In the genomic region with DNA sequence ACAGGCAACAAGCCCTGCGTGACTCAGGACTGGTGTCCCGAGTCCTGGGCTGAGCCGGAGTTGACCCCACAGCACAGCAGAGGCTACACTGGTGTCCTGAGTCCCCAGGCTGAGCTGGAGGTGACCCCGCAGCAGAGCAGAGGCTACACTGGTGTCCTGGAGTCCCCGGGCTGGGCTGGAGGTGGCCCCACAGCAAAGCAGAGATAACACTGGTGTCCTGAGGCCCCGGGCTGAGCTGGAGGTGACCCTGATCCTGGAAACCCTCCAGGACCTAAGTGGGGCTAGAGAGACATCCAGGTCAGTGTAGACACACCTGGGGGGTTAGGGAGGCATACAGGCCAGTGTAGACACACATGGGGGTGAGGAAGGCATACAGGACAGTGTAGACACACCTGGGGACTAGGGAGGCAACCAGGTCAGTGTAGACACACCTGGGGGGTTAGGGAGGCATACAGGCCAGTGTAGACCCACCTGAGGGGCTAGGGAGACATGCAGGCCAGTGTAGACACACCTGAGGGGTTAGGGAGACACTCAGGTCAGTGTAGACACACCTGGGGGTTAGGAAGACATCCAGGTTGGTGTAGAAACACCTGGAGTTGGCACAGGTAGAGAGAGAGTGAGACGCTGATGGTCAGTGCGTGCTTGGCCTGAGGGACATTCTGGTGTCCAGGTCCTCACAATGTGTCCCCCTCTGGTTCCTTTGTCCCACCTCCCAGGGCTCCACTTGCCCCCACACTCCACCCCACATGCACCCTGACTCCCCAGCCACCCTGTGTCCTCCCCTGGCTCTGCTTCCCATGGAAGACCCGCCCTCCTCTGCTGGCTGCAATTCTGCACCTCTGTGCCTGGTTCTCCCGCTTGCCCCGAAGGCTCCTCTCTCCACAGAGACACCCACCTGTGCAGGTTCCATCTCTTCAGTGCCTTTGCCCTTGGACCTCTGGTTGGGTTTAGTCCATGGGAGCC, we compare ENCODE assay signal across 16 cellular contexts.
A peak's percentile ranks its signal among the peaks of the same experiment; 100 is the strongest.
DNase-seq lines count a peak whose midpoint lies in the region; FAIRE-seq and TF ChIP-seq lines count a peak whose summit lies in the region.
"Had no signal": no experiment of that assay in that cellular context is flagged by ENCODE, and none has a peak within 500 bp of the region (broad histone marks: within the 10 kb centered on the region; RNA-seq: fewer than 3 reads in every experiment).

No MANE protein-coding gene starts in this region.

- H3K4me3 ChIP-seq in kidney (ENCODE audit: low read length in 2 of 2) (no peak overlapping the region), osteoblast (ENCODE audit: insufficient read depth, low read length) (no peak overlapping the region), breast epithelium (no peak overlapping the region)
- H3K4me3 ChIP-seq: BLaER1 treated with 17β-estradiol and CSF1 and Interleukin-3, amounts not matched to agents 10 nM and 100 nM; GM12878; GM23338; HAP-1 had no signal

- no peaks in the 10 kb centered on the region for H3K27me3 ChIP-seq in osteoblast (ENCODE audit: insufficient read depth, low read length)
- H3K27me3 ChIP-seq in breast epithelium = peaks cover 0 to 64% of the 10 kb centered on the region in 2 donors

- TF ChIP-seq POLR2A in breast epithelium (IDR thresholded peaks at IDR 0.05) = no peak

- H3K9me3 ChIP-seq in kidney (ENCODE audit: control insufficient read depth in 1 of 2, low read length in 2 of 2) (no peaks in the 10 kb centered on the region), osteoblast (ENCODE audit: low read depth, low read length) (no peaks in the 10 kb centered on the region), breast epithelium (no peaks in the 10 kb centered on the region)
- H3K9me3 ChIP-seq: BLaER1 treated with 17β-estradiol and CSF1 and Interleukin-3, amounts not matched to agents 10 nM and 100 nM; HAP-1 had no signal

- FAIRE-seq in kidney (lab: Jason Lieb, UNC) = no peak
- FAIRE-seq: GM12878, GM18507 had no signal

- no peak overlapping the region for H2AFZ ChIP-seq in osteoblast (ENCODE audit: low read length)
- H2AFZ ChIP-seq: GM23338 had no signal

- H3K79me2 ChIP-seq in osteoblast (ENCODE audit: insufficient read depth, low read length) = no peaks in the 10 kb centered on the region

- H3K36me3 ChIP-seq in kidney (ENCODE audit: control insufficient read depth in 1 of 2, insufficient read depth in 2 of 2, low read length in 2 of 2) (no peaks in the 10 kb centered on the region), osteoblast (ENCODE audit: insufficient read depth, low read length) (no peaks in the 10 kb centered on the region), breast epithelium (no peaks in the 10 kb centered on the region)
- H3K36me3 ChIP-seq: BLaER1 treated with 17β-estradiol and CSF1 and Interleukin-3, amounts not matched to agents 10 nM and 100 nM; HAP-1 had no signal

- peak overlapping the region; percentile 44 for H3K27ac ChIP-seq in angular gyrus (ENCODE audit: low read depth, low read length)
- peak overlapping the region; percentile 47 for H3K27ac ChIP-seq in cingulate gyrus (ENCODE audit: low read depth, low read length)
- no peak overlapping the region for H3K27ac ChIP-seq in kidney (ENCODE audit: low read depth in 2 of 2, low read length in 2 of 2)
- no peak overlapping the region for H3K27ac ChIP-seq in osteoblast (ENCODE audit: low read depth, low read length)
- no peak overlapping the region for H3K27ac ChIP-seq in breast epithelium
- H3K27ac ChIP-seq: BLaER1 treated with 17β-estradiol and CSF1 and Interleukin-3, amounts not matched to agents 10 nM and 100 nM had no signal

- no peak overlapping the region for H3K4me2 ChIP-seq in osteoblast (ENCODE audit: insufficient read depth, low read length)
- H3K4me2 ChIP-seq: GM23338 had no signal

- no peaks in the 10 kb centered on the region for H4K20me1 ChIP-seq in osteoblast (ENCODE audit: insufficient read depth, low read length)

- intact Hi-C loops in kidney (cut with DNase I) = no loop called here
- intact Hi-C loops in breast epithelium (cut with DNase I; ENCODE audit: low total_unique reads) = no loop called here

- TF ChIP-seq CTCF in kidney (IDR thresholded peaks at IDR 0.05; ENCODE audit: borderline replicate concordance, extremely low read depth, insufficient read depth) = no peak
- no peak for TF ChIP-seq CTCF in osteoblast (IDR thresholded peaks at IDR 0.05; ENCODE audit: extremely low read depth, low read depth, low read length)
- no peak for TF ChIP-seq CTCF in breast epithelium (IDR thresholded peaks at IDR 0.05)

- DNase-seq in kidney = peak; percentile 39
- peak; percentile 39 for DNase-seq in osteoblast (ENCODE audit: insufficient read length, low spot score, missing footprints)
- no peak for DNase-seq in activated naive CD4-positive, alpha-beta T cell treated with Interleukin-2 at 50 U/mL for 16 hours
- no peak for DNase-seq in NCI-H146 (lab: John Stamatoyannopoulos, UW)
- DNase-seq in breast epithelium (ENCODE audit: low spot score in 2 of 2) = no peak
- no peak for DNase-seq in dermis blood vessel endothelial cell
- DNase-seq: ACHN; CD4-positive, CD25-positive, alpha-beta regulatory T cell; DMS79 had no signal

- no peak overlapping the region for H3K9ac ChIP-seq in kidney (ENCODE audit: low read length in 2 of 2)

- H3K4me1 ChIP-seq in kidney (ENCODE audit: control insufficient read depth in 1 of 2, insufficient read depth in 1 of 2, low read depth in 1 of 2, low read length in 2 of 2) (no peaks in the 10 kb centered on the region), osteoblast (ENCODE audit: insufficient read depth, low read length) (no peaks in the 10 kb centered on the region), breast epithelium (no peaks in the 10 kb centered on the region)
- H3K4me1 ChIP-seq: HAP-1 had no signal

Comparison
In these comparisons a context has a peak if more than half of its experiments do, and no peak if none do; other contexts are left out.
1. H3K27ac ChIP-seq: peak in angular gyrus (single experiment) and cingulate gyrus (single experiment); none in kidney (0 of 2), osteoblast (single experiment) and breast epithelium (0 of 2).
2. DNase-seq: peak in kidney (single experiment) and osteoblast (single experiment); none in activated naive CD4-positive, alpha-beta T cell treated with Interleukin-2 at 50 U/mL for 16 hours (single experiment), NCI-H146 (single experiment), breast epithelium (0 of 2) and dermis blood vessel endothelial cell (single experiment).